1 cellular context compared by ENCODE assay signal in the genomic region with DNA sequence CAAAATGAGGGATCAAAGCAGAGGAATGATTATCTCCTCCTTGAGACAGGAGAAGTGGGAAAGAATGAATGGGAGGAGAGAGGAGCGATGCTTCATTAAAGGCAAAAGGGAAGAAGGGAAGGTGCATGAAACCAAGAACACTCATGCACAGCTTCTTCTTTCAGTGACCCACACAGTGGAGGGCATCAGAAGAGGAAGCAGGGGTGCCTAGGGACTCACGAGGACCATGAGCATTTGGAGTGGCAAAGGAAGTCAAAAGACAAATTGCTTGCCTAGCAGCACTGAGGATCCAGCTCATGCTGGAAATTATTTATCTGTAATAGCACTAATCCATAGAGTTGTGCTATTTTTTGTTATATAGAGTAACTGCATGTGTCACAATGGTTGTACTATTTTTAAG.
TF ChIP-seq lines count a peak whose summit lies in the region.

No MANE protein-coding gene starts in this region.

TF ChIP-seq in HepG2, 621 proteins besides CTCF, POLR2A, EP300 and RAD21 (continued from another document):
- TF ChIP-seq, protein P1, sequence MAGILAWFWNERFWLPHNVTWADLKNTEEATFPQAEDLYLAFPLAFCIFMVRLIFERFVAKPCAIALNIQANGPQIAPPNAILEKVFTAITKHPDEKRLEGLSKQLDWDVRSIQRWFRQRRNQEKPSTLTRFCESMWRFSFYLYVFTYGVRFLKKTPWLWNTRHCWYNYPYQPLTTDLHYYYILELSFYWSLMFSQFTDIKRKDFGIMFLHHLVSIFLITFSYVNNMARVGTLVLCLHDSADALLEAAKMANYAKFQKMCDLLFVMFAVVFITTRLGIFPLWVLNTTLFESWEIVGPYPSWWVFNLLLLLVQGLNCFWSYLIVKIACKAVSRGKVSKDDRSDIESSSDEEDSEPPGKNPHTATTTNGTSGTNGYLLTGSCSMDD (CRISPR knock-in tag; IDR thresholded peaks at IDR 0.05): no peak
- no peak for TF ChIP-seq SP5 (CRISPR knock-in tag; IDR thresholded peaks at IDR 0.05; ENCODE audit: borderline replicate concordance, low read depth)
- TF ChIP-seq, protein P2, sequence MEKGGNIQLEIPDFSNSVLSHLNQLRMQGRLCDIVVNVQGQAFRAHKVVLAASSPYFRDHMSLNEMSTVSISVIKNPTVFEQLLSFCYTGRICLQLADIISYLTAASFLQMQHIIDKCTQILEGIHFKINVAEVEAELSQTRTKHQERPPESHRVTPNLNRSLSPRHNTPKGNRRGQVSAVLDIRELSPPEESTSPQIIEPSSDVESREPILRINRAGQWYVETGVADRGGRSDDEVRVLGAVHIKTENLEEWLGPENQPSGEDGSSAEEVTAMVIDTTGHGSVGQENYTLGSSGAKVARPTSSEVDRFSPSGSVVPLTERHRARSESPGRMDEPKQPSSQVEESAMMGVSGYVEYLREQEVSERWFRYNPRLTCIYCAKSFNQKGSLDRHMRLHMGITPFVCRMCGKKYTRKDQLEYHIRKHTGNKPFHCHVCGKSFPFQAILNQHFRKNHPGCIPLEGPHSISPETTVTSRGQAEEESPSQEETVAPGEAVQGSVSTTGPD (CRISPR knock-in tag; IDR thresholded peaks at IDR 0.05): no peak
TF ChIP-seq in HepG2: peak in this region for 0.
